Comparison of ENCODE assay signal across 1 cellular context in genomic region chr14:35124127-35124526, GRCh38.
TF ChIP-seq lines count a peak whose summit lies in the region.

No MANE protein-coding gene starts in this region.

TF ChIP-seq in endothelial cell of umbilical vein, 7 proteins besides CTCF, POLR2A, EP300 and RAD21:
- TF ChIP-seq GATA2 (IDR thresholded peaks at IDR 0.05; ENCODE audit: insufficient read depth, insufficient read length, low read depth, low read length) (no peak), MYC (IDR thresholded peaks at IDR 0.05; ENCODE audit: low read depth, low read length) (no peak), JUN (IDR thresholded peaks at IDR 0.05; ENCODE audit: borderline replicate concordance, insufficient read depth, insufficient read length, low read depth) (no peak), EZH2 (IDR thresholded peaks at IDR 0.05; ENCODE audit: borderline replicate concordance, low read depth, low read length, severe bottlenecking) (no peak), FOS (IDR thresholded peaks at IDR 0.05; ENCODE audit: borderline replicate concordance, insufficient read depth, low read length) (no peak), POLR2AphosphoS5 (IDR thresholded peaks at IDR 0.05; ENCODE audit: insufficient read depth, low read depth, low read length) (no peak), MAX (IDR thresholded peaks at IDR 0.05; ENCODE audit: insufficient read depth, insufficient read length) (no peak)
